In the genomic region with DNA sequence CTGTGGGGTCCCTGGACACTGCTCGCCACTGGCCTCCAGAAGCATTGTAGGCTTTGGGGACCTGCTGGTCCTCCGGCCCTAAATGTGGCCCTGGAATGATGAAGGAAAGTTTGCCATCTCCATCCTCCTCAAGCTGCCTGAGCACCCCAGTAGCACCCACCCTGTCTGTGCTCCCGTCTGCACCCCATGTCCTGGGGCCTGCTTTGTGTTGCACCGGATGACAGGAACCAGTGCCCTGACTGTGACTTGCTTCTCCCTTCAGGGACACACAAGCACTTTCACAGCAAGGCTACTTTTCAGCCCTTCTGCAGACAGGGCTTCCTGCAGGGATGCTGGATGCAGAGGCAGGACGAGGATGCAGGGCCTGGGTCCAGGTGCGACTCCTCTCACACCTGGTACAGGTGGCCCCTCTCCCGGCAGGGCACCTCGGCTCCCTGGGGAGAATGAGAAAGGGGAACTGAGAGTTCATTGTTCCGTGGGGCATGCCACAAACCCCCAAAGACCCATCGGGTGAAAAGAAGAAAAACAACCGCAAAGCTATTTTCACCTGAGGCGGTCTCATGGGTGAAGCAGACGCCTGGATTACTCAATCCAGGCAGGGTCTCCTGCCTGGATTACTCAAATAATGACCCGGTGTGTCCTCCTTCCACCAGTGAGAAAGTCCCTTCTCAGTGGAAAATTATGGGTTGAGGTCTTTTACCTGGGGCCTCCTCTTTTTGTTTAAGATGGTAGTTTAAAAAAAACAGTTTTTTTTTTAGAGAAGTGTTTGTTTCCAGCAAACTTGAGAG, we compare ENCODE assay signal across 13 cellular contexts.
DNase-seq lines count a peak whose midpoint lies in the region; ATAC-seq and TF ChIP-seq lines count a peak whose summit lies in the region.
"Had no signal": no experiment of that assay in that cellular context is flagged by ENCODE, and none has a peak within 500 bp of the region (broad histone marks: within the 10 kb centered on the region; RNA-seq: fewer than 3 reads in every experiment).

No MANE protein-coding gene starts in this region.

- ATAC-seq in GM18511 (IDR thresholded peaks at IDR 0.05; ENCODE audit: unreplicated experiment), result peak; percentile 79
- ATAC-seq in GM21423 (IDR thresholded peaks at IDR 0.05; ENCODE audit: unreplicated experiment), result peak; percentile 73
- peak; percentile 79 for ATAC-seq in HG03135 (IDR thresholded peaks at IDR 0.05; ENCODE audit: unreplicated experiment)
- no peak for ATAC-seq in WTC11
- ATAC-seq: lower lobe of right lung had no signal

- H3K4me3 ChIP-seq in uterus, result no peak overlapping the region
- H3K4me3 ChIP-seq: lower lobe of right lung, transverse colon had no signal

- peaks cover 3% of the 10 kb centered on the region; the same call in 1 of the 2 replicates for H3K27me3 Mint-ChIP-seq in WTC11 (ENCODE audit: low read depth)
- peaks cover 21% of the 10 kb centered on the region for H3K27me3 Mint-ChIP-seq in activated naive CD4-positive, alpha-beta T cell treated with anti-CD3 and anti-CD28 coated beads, Interleukin-2, amount 10 ng/mL, durations not matched to agents 7 days and 5 days

- no peaks in the 10 kb centered on the region; the same call in 1 of the 2 replicates for H3K4me1 Mint-ChIP-seq in WTC11
- no peaks in the 10 kb centered on the region for H3K4me1 Mint-ChIP-seq in activated naive CD4-positive, alpha-beta T cell treated with anti-CD3 and anti-CD28 coated beads, Interleukin-2, amount 10 ng/mL, durations not matched to agents 7 days and 5 days

- CTCF ChIA-PET in WTC11 (lab: Charles Lee), result interaction anchor here (1.2 to 3.8 kb wide), 5 partner anchors 8 to 142 kb away, joined by 3 to 76 read pairs (median 6); no protein-coding TSS in a partner anchor
- CTCF ChIA-PET in activated naive CD4-positive, alpha-beta T cell treated with anti-CD3 and anti-CD28 coated beads, Interleukin-2, amount 10 ng/mL, durations not matched to agents 7 days and 5 days (lab: Charles Lee), result interaction anchor here (1.1 to 2.8 kb wide), 6 partner anchors 15 to 690 kb away, joined by 3 to 14 read pairs (median 11); no protein-coding TSS in a partner anchor

- no peaks in the 10 kb centered on the region for H3K36me3 ChIP-seq in uterus
- H3K36me3 ChIP-seq: lower lobe of right lung, transverse colon had no signal

- no peaks in the 10 kb centered on the region for H3K9me3 ChIP-seq in uterus
- H3K9me3 ChIP-seq: lower lobe of right lung, transverse colon had no signal

- no peak for TF ChIP-seq POLR2A in uterus (IDR thresholded peaks at IDR 0.05)

- no peaks in the 10 kb centered on the region for H3K27me3 ChIP-seq in uterus
- H3K27me3 ChIP-seq: transverse colon had no signal

- intact Hi-C loops in uterus (cut with DNase I; ENCODE audit: low total_unique reads), result loop anchor here (10.0 kb wide), 1 partner anchor 693 kb away; no protein-coding TSS in a partner anchor

- no peak overlapping the region for H3K4me3 Mint-ChIP-seq in WTC11
- no peak overlapping the region for H3K4me3 Mint-ChIP-seq in activated naive CD4-positive, alpha-beta T cell treated with anti-CD3 and anti-CD28 coated beads, Interleukin-2, amount 10 ng/mL, durations not matched to agents 7 days and 5 days

- H3K9me3 Mint-ChIP-seq in WTC11, result no peaks in the 10 kb centered on the region; the same call in 1 of the 2 replicates
- H3K9me3 Mint-ChIP-seq in activated naive CD4-positive, alpha-beta T cell treated with anti-CD3 and anti-CD28 coated beads, Interleukin-2, amount 10 ng/mL, durations not matched to agents 7 days and 5 days, result no peaks in the 10 kb centered on the region

- H3K36me3 Mint-ChIP-seq in WTC11, result no peaks in the 10 kb centered on the region
- no peaks in the 10 kb centered on the region for H3K36me3 Mint-ChIP-seq in activated naive CD4-positive, alpha-beta T cell treated with anti-CD3 and anti-CD28 coated beads, Interleukin-2, amount 10 ng/mL, durations not matched to agents 7 days and 5 days

- H3K4me1 ChIP-seq in uterus, result no peaks in the 10 kb centered on the region

- H3K27ac ChIP-seq in uterus, result no peak overlapping the region
- H3K27ac ChIP-seq: HL-60, lower lobe of right lung, transverse colon had no signal

- TF ChIP-seq CTCF in WTC11 (IDR thresholded peaks at IDR 0.05), result no peak
- TF ChIP-seq CTCF in uterus (IDR thresholded peaks at IDR 0.05), result no peak

- POLR2A ChIA-PET in WTC11 (lab: Charles Lee), result no interaction called here

- H3K27ac Mint-ChIP-seq in WTC11, result no peak overlapping the region
- no peak overlapping the region for H3K27ac Mint-ChIP-seq in activated naive CD4-positive, alpha-beta T cell treated with anti-CD3 and anti-CD28 coated beads, Interleukin-2, amount 10 ng/mL, durations not matched to agents 7 days and 5 days

- DNase-seq in WTC11 (ENCODE audit: low spot score) (no peak), NCI-H1436 treated with DMSO at 0.1 percent for 48 hours (lab: John Stamatoyannopoulos, UW) (no peak), RKO (ENCODE audit: low spot score) (no peak), uterus (no peak)
- no peak for DNase-seq in activated naive CD4-positive, alpha-beta T cell treated with anti-CD3 and anti-CD28 coated beads, Interleukin-2, amount 10 ng/mL, durations not matched to agents 7 days and 5 days
- DNase-seq: DMS153, lower lobe of right lung, NCI-H526 treated with DMSO at 0.1 percent for 48 hours, transverse colon had no signal

TF ChIP-seq in WTC11, 78 proteins besides CTCF, POLR2A, EP300 and RAD21:
- peak; percentile 95 for TF ChIP-seq ZNF423 (CRISPR knock-in tag; IDR thresholded peaks at IDR 0.05)
- TF ChIP-seq, protein P1, sequence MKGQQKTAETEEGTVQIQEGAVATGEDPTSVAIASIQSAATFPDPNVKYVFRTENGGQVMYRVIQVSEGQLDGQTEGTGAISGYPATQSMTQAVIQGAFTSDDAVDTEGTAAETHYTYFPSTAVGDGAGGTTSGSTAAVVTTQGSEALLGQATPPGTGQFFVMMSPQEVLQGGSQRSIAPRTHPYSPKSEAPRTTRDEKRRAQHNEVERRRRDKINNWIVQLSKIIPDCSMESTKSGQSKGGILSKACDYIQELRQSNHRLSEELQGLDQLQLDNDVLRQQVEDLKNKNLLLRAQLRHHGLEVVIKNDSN (CRISPR knock-in tag; IDR thresholded peaks at IDR 0.05), result no peak
